Comparison of ENCODE assay signal across 10 cellular contexts in the genomic region with DNA sequence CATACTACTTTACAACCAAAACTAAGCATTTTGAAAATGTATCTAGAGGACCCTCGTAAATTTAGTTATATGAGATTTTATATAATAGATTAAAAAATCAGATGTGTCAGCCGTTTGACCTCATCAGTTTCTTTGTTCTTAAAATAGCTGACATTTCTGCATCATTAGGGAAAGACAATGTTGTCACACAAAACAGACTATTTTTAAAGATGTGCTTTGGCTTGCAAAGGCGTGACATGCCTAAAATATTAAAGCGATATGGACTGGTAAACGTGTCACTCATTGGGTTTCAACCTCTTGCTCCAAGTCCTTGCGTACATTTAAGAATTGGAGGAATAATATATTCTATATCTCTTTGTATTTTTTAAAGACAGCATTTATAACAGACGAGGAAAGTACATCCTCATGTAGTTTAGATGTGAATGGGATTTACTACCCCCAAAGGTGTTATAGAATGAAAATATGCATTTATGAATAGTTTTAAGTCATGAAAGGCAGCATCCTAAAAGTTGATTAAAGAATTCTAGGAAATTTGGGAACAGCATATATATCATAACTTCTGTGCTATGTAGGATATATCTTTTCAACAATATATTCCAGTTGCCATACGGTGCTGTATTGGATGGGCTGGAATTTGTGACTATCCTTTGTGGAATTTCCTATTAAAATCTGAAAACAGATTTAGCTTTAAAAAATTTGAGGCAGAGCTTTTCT. TPM values are rescaled to one million over a fixed set of nuclear protein-coding genes. Genes with fewer than 3 reads are reported as not detected.
DNase-seq lines count a peak whose midpoint lies in the region; ATAC-seq, FAIRE-seq and TF ChIP-seq lines count a peak whose summit lies in the region.
"Had no signal": no experiment of that assay in that cellular context is flagged by ENCODE, and none has a peak within 500 bp of the region (broad histone marks: within the 10 kb centered on the region; RNA-seq: fewer than 3 reads in every experiment).

No MANE protein-coding gene starts in this region.

- peak overlapping the region; percentile 9 for H3K4me3 ChIP-seq in DOHH2 (ENCODE audit: low read length)
- no peak overlapping the region for H3K4me3 ChIP-seq in H1 (ENCODE audit: extremely low read depth in 1 of 4, insufficient read depth in 2 of 4, low read depth in 3 of 4, low read length in 4 of 4)

- H2BK120ac ChIP-seq in H1 (replicated peaks; ENCODE audit: low read depth, low read length): no peak overlapping the region

- H2BK5ac ChIP-seq in H1 (ENCODE audit: low read depth, low read length): no peak overlapping the region

- H3K9me2 ChIP-seq in DOHH2 (replicated peaks; ENCODE audit: control insufficient read depth, low read length): no peaks in the 10 kb centered on the region

- TF ChIP-seq RAD21 in H1 (IDR thresholded peaks at IDR 0.05 in 1 of 2, conservative IDR thresholded peaks at IDR 0.05 in 1 of 2; ENCODE audit: low read depth in 2 of 2, low read length in 2 of 2): no peak

- H2BK15ac ChIP-seq in H1 (ENCODE audit: low read length): no peak overlapping the region

- H3K9me3 Mint-ChIP-seq in osteocyte (ENCODE audit: unreplicated experiment): no peaks in the 10 kb centered on the region

- DNase-seq in RKO (ENCODE audit: low spot score): peak; percentile 25
- DNase-seq in H1 (ENCODE audit: low read depth in 1 of 2, low spot score in 2 of 2): no peak
- no peak for DNase-seq in osteocyte (ENCODE audit: extremely low spot score, unreplicated experiment)
- DNase-seq in NCI-H2171 treated with DMSO at 0.1 percent for 48 hours (lab: John Stamatoyannopoulos, UW): no peak
- DNase-seq in frontal cortex (ENCODE audit: low spot score in 2 of 2): no peak
- DNase-seq: SHP77 treated with DMSO at 0.1 percent for 48 hours; stimulated activated CD4-positive, alpha-beta T cell treated with anti-CD3 and anti-CD28 coated beads, Interleukin-1b, Interleukin-23, amount 100 ng/mL, for 48 hours had no signal

- H3K14ac ChIP-seq in H1 (ENCODE audit: insufficient read length): no peak overlapping the region

- peaks cover 67% of the 10 kb centered on the region for H3K4me1 ChIP-seq in DOHH2 (ENCODE audit: control insufficient read depth, low read length)
- peaks cover 0 to 2% (median 1%) of the 10 kb centered on the region in 4 experiments; a peak in 2 of 7 replicates for H3K4me1 ChIP-seq in H1 (replicated peaks in 1 of 4; ENCODE audit: control insufficient read depth in 3 of 4, insufficient read depth in 4 of 4, low read length in 3 of 4)

- no peak overlapping the region for H2AFZ ChIP-seq in H1 (ENCODE audit: low read length)

- CTCF ChIA-PET in H1 (lab: Charles Lee; ENCODE audit: partially characterized antibody): interaction anchor here (0.6 to 1.2 kb wide), 2 partner anchors 100 to 343 kb away, joined by 3 read pairs; no protein-coding TSS in a partner anchor

- H3K4me2 ChIP-seq in DOHH2 (ENCODE audit: low read length) (peak overlapping the region; percentile 71), H1 (ENCODE audit: insufficient read depth in 1 of 2, low read depth in 2 of 2, low read length in 2 of 2) (no peak overlapping the region)

- no peak overlapping the region for H3K56ac ChIP-seq in H1 (replicated peaks; ENCODE audit: insufficient read length, low read depth, low read length)

- no peak overlapping the region for H2AK5ac ChIP-seq in H1 (ENCODE audit: low read depth, low read length)

- H3K9me3 ChIP-seq in DOHH2 (ENCODE audit: control insufficient read depth, insufficient read depth, low read length) (no peaks in the 10 kb centered on the region), H1 (ENCODE audit: insufficient read depth in 2 of 2, low read depth in 1 of 2, low read length in 1 of 2) (no peaks in the 10 kb centered on the region)

- peak overlapping the region; percentile 58 for H3K4me3 Mint-ChIP-seq in osteocyte (ENCODE audit: unreplicated experiment)

- TF ChIP-seq EP300 in H1 (IDR thresholded peaks at IDR 0.05; ENCODE audit: borderline replicate concordance in 1 of 2, low read depth in 2 of 2, low read length in 2 of 2): no peak

- H2BK12ac ChIP-seq in H1 (ENCODE audit: low read depth, low read length): no peak overlapping the region

- H3F3A ChIP-seq in DOHH2 (ENCODE audit: control insufficient read depth, insufficient read depth): peaks cover 16% of the 10 kb centered on the region

- no peak overlapping the region for H4K91ac ChIP-seq in H1 (replicated peaks; ENCODE audit: insufficient read length, low read length)

- H4K5ac ChIP-seq in H1 (ENCODE audit: insufficient read length, low read depth, low read length): no peak overlapping the region

- H3K4ac ChIP-seq in H1 (replicated peaks; ENCODE audit: insufficient read length, low read depth, low read length): no peak overlapping the region

- TF ChIP-seq CTCF in DOHH2 (IDR thresholded peaks at IDR 0.05; ENCODE audit: low read depth, low read length, poor library complexity, severe bottlenecking): no peak
- no peak for TF ChIP-seq CTCF in H1 (IDR thresholded peaks at IDR 0.05; ENCODE audit: control extremely low read depth in 1 of 3, insufficient read depth in 1 of 3, low read depth in 1 of 3, low read length in 3 of 3)
- no peak for TF ChIP-seq CTCF in osteocyte (IDR thresholded peaks at IDR 0.05)

- peak overlapping the region; percentile 80 for H3K27ac Mint-ChIP-seq in osteocyte (ENCODE audit: unreplicated experiment)

- no peak overlapping the region for H3K9ac ChIP-seq in H1 (replicated peaks in 1 of 4; ENCODE audit: extremely low read depth in 1 of 4, low read depth in 3 of 4, low read length in 3 of 4)

- H3K79me2 ChIP-seq in DOHH2 (ENCODE audit: control insufficient read depth, low read length) (peaks cover 74% of the 10 kb centered on the region), H1 (ENCODE audit: control insufficient read depth in 1 of 2, insufficient read depth in 2 of 2, low read length in 2 of 2) (peaks cover 8 to 56% of the 10 kb centered on the region in 2 experiments; a peak in 3 of 4 replicates)

- no peak for FAIRE-seq in H1 (lab: Jason Lieb, UNC)
- no peak for FAIRE-seq in frontal cortex (lab: Jason Lieb, UNC)

- H2BK20ac ChIP-seq in H1 (ENCODE audit: low read length): no peak overlapping the region

- H3K18ac ChIP-seq in H1 (ENCODE audit: extremely low read depth, low read length): no peak overlapping the region

- no peak overlapping the region for H3K23ac ChIP-seq in H1 (ENCODE audit: insufficient read length)

- H3K36me3 Mint-ChIP-seq in osteocyte (ENCODE audit: unreplicated experiment): peaks cover 48% of the 10 kb centered on the region

- H3K27ac ChIP-seq in DOHH2 (ENCODE audit: low read depth, low read length) (peak overlapping the region; percentile 16), H1 (ENCODE audit: low read depth, low read length) (no peak overlapping the region)

- H3K27me3 Mint-ChIP-seq in osteocyte (ENCODE audit: unreplicated experiment): no peaks in the 10 kb centered on the region

- no peaks in the 10 kb centered on the region for H3K27me3 ChIP-seq in DOHH2 (ENCODE audit: control insufficient read depth, low read length)
- H3K27me3 ChIP-seq in H1 (replicated peaks in 1 of 4; ENCODE audit: control insufficient read depth in 3 of 4, extremely low read depth in 1 of 4, insufficient read depth in 3 of 4, low read length in 3 of 4): no peaks in the 10 kb centered on the region

- peaks cover 10% of the 10 kb centered on the region for H4K20me1 ChIP-seq in DOHH2 (ENCODE audit: control insufficient read depth, insufficient read depth, low read depth, low read length)
- H4K20me1 ChIP-seq in H1 (replicated peaks in 1 of 2; ENCODE audit: control insufficient read depth in 1 of 2, insufficient read depth in 2 of 2, low read length in 2 of 2): peaks cover 4 to 10% of the 10 kb centered on the region in 2 experiments

- 91% methylated on average over 8 of the region's 8 CpGs; no CpG with 5 or more reads in 1 of the 2 experiments for WGBS in H1 (ENCODE audit: extremely low coverage in 1 of 2, insufficient coverage in 1 of 2, insufficient read length in 1 of 2, insufficient replicate concordance in 2 of 2, low coverage in 1 of 2, low lambda C conversion rate in 2 of 2, missing lambda C conversion rate in 1 of 2), 2 experiments

- TF ChIP-seq POLR2A in H1 (IDR thresholded peaks at IDR 0.05; ENCODE audit: control extremely low read depth in 1 of 2, low read depth in 2 of 2, low read length in 2 of 2): 0 out of 3 replicates have a peak, but pooled peaks of 1 of the 2 experiments have one; percentile 12

- ATAC-seq in HG02870 (IDR thresholded peaks at IDR 0.05; ENCODE audit: unreplicated experiment): no peak
- no peak for ATAC-seq in HG03442 (IDR thresholded peaks at IDR 0.05; ENCODE audit: unreplicated experiment)

- H3K23me2 ChIP-seq in H1 (ENCODE audit: low read depth, low read length): peaks cover 4% of the 10 kb centered on the region; the same call in 1 of the 2 replicates

- peaks cover 78% of the 10 kb centered on the region for H3K36me3 ChIP-seq in DOHH2 (ENCODE audit: control insufficient read depth, low read length)
- peaks cover 9 to 39% (median 32%) of the 10 kb centered on the region in 4 experiments for H3K36me3 ChIP-seq in H1 (ENCODE audit: control insufficient read depth in 2 of 4, insufficient read depth in 4 of 4, low read length in 3 of 4)

- H3K79me1 ChIP-seq in H1 (ENCODE audit: low read depth, low read length): no peaks in the 10 kb centered on the region

- no peak overlapping the region for H4K8ac ChIP-seq in H1 (ENCODE audit: extremely low read depth, insufficient read depth, low read length)

- H3K4me1 Mint-ChIP-seq in osteocyte (ENCODE audit: unreplicated experiment): peaks cover 69% of the 10 kb centered on the region

- POLR2A ChIA-PET in H1 (lab: Charles Lee; ENCODE audit: partially characterized antibody): interaction anchor here (1.0 to 6.3 kb wide), 3 partner anchors 9 to 344 kb away, joined by 3 to 60 read pairs (median 4); a partner anchor contains a TSS

RNA-seq across cellular contexts. Expression of a gene that starts 3.8 kb away (rescaled TPM):
- total RNA-seq in H1 (2021; fragmentation: NEBNext Ultra II Directional; extraction: Animal tissue kit (Norgen Biotek cat#: 25700)): 238 and 247 TPM in 2 replicates
- 88.4 and 188 TPM in 2 replicates for polyA plus RNA-seq in H1 (2011; rRNA removed)
- 203 TPM for polyA plus RNA-seq in H1 (2011; cell fraction: cytosol; rRNA removed)
- 60.5 TPM for polyA plus RNA-seq in H1 (2011; cell fraction: nucleus; rRNA removed)
- polyA plus RNA-seq in H1 (2012, experiment 1 of 2): 198 to 308 TPM (median 222 TPM) in 4 replicates
- polyA plus RNA-seq in H1 (2012, experiment 2 of 2): 81.9 TPM
- 348 TPM for polyA plus RNA-seq in H1 (2013, experiment 1 of 2)
- 332 TPM for polyA plus RNA-seq in H1 (2013, experiment 2 of 2)
- polyA minus RNA-seq in H1 (2011; rRNA and poly(A)+ RNA removed): 151 and 173 TPM in 2 replicates
- 91.4 TPM for polyA minus RNA-seq in H1 (2011; cell fraction: cytosol; rRNA and poly(A)+ RNA removed)
- polyA minus RNA-seq in H1 (2011; cell fraction: nucleus; rRNA and poly(A)+ RNA removed): 165 TPM
- 475 and 500 TPM in 2 replicates for total RNA-seq in osteocyte
- 59.1 TPM for total RNA-seq in frontal cortex

RNA-seq across cellular contexts. Expression of a gene that starts 10.5 kb away (rescaled TPM):
- 164 and 174 TPM in 2 replicates for total RNA-seq in H1 (2021; fragmentation: NEBNext Ultra II Directional; extraction: Animal tissue kit (Norgen Biotek cat#: 25700))
- polyA plus RNA-seq in H1 (2011; rRNA removed): 100 and 188 TPM in 2 replicates
- polyA plus RNA-seq in H1 (2011; cell fraction: cytosol; rRNA removed): 199 TPM
- 56.0 TPM for polyA plus RNA-seq in H1 (2011; cell fraction: nucleus; rRNA removed)
- 177 to 224 TPM (median 188 TPM) in 4 replicates for polyA plus RNA-seq in H1 (2012, experiment 1 of 2)
- 35.3 TPM for polyA plus RNA-seq in H1 (2012, experiment 2 of 2)
- 207 TPM for polyA plus RNA-seq in H1 (2013, experiment 1 of 2)
- polyA plus RNA-seq in H1 (2013, experiment 2 of 2): 203 TPM
- 82.3 and 109 TPM in 2 replicates for polyA minus RNA-seq in H1 (2011; rRNA and poly(A)+ RNA removed)
- 64.8 TPM for polyA minus RNA-seq in H1 (2011; cell fraction: cytosol; rRNA and poly(A)+ RNA removed)
- 41.4 TPM for polyA minus RNA-seq in H1 (2011; cell fraction: nucleus; rRNA and poly(A)+ RNA removed)
- 222 and 230 TPM in 2 replicates for total RNA-seq in osteocyte
- total RNA-seq in frontal cortex: 186 TPM

RNA-seq across cellular contexts. Expression of a gene that starts 31.6 kb away (rescaled TPM):
- total RNA-seq in H1 (2021; fragmentation: NEBNext Ultra II Directional; extraction: Animal tissue kit (Norgen Biotek cat#: 25700)): 0.32 and 0.78 TPM in 2 replicates
- polyA plus RNA-seq in H1 (2011; rRNA removed): 0.06 and 0.16 TPM in 2 replicates
- 0.21 TPM for polyA plus RNA-seq in H1 (2011; cell fraction: cytosol; rRNA removed)
- polyA plus RNA-seq in H1 (2011; cell fraction: nucleus; rRNA removed): 0.20 TPM
- polyA plus RNA-seq in H1 (2012, experiment 1 of 2): 0.23 to 0.49 TPM (median 0.34 TPM) in 4 replicates
- not detected for polyA plus RNA-seq in H1 (2012, experiment 2 of 2)
- polyA plus RNA-seq in H1 (2013, experiment 1 of 2): 0.14 TPM
- polyA plus RNA-seq in H1 (2013, experiment 2 of 2): 0.18 TPM
- polyA minus RNA-seq in H1 (2011; rRNA and poly(A)+ RNA removed): 0.05 and 0.54 TPM in 2 replicates
- not detected for polyA minus RNA-seq in H1 (2011; cell fraction: cytosol; rRNA and poly(A)+ RNA removed)
- 0.50 TPM for polyA minus RNA-seq in H1 (2011; cell fraction: nucleus; rRNA and poly(A)+ RNA removed)
- total RNA-seq in osteocyte (0.46 and 0.63 TPM in 2 replicates), frontal cortex (0.82 TPM)
